Comparison of ENCODE assay signal across 17 cellular contexts in the genomic region with DNA sequence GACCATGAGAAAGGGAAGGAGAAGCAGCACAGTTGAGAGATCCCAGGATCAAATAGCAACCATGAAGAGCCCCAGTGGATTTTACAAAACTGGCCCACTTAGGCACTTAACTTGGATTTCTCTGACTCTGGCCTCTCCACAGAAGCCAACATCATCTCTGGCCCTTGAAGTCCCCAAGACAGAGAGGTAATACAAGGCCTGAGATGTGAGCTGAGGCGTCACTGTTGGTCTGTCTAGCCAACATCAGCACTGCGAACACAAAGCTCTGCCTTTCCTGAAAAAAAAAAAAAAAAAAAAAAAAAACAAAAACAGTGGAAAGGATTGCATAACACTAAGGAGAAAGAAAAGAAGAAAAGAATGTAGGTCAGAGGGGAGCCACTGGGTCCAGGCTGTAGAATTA.
"Had no signal": no experiment of that assay in that cellular context is flagged by ENCODE, and none has a peak within 500 bp of the region (broad histone marks: within the 10 kb centered on the region; RNA-seq: fewer than 3 reads in every experiment).

No MANE protein-coding gene starts in this region.

- H3K27me3 ChIP-seq: left lung, right lobe of liver, stomach had no signal

- H3K4me1 ChIP-seq: left lung, pancreas, stomach had no signal

- H3K27ac ChIP-seq: left lung, pancreas, right lobe of liver, skin epidermis, stomach had no signal

- H3K36me3 Mint-ChIP-seq: naive B cell; stimulated activated naive B cell treated with anti-CD40 and anti-IgM and Interleukin-4, amounts not matched to agents 10 μg/mL and 1 μg/mL and 100 μg/mL, for 72 hours; type B pancreatic cell had no signal

- DNase-seq: effector memory CD4-positive, alpha-beta T cell; islet precursor cell; left lung; mesendoderm; naive B cell; occipital lobe; pancreas; right lobe of liver; stimulated activated CD4-positive, alpha-beta T cell treated with anti-CD3 and anti-CD28 coated beads, Interleukin-2, amount 100 ng/mL, for 24 hours; stimulated activated CD4-positive, alpha-beta T cell treated with anti-CD3 and anti-CD28 coated beads, Interleukin-4, amount 100 ng/mL, for 4 hours; stimulated activated naive B cell treated with anti-CD40 and anti-IgM and Interleukin-4, amounts not matched to agents 10 μg/mL and 1 μg/mL and 100 μg/mL, for 72 hours; stomach; substantia nigra had no signal

- H3K9me3 Mint-ChIP-seq: nephron, type B pancreatic cell had no signal

- H3K9me3 ChIP-seq: left lung, pancreas, right lobe of liver, stomach had no signal

- ATAC-seq: left lung; pancreas; right lobe of liver; stimulated activated naive B cell treated with anti-CD40 and anti-IgM and Interleukin-4, amounts not matched to agents 10 μg/mL and 1 μg/mL and 100 μg/mL, for 72 hours had no signal

- H3K4me3 ChIP-seq: left lung, pancreas, right lobe of liver, skin epidermis, stomach had no signal

- H3K27ac Mint-ChIP-seq: naive B cell; progenitor cell of endocrine pancreas; stimulated activated naive B cell treated with anti-CD40 and anti-IgM and Interleukin-4, amounts not matched to agents 10 μg/mL and 1 μg/mL and 100 μg/mL, for 72 hours; type B pancreatic cell had no signal

- H3K4me3 Mint-ChIP-seq: naive B cell; nephron; stimulated activated naive B cell treated with anti-CD40 and anti-IgM and Interleukin-4, amounts not matched to agents 10 μg/mL and 1 μg/mL and 100 μg/mL, for 72 hours; type B pancreatic cell had no signal

- H3K36me3 ChIP-seq: left lung, pancreas, right lobe of liver, stomach had no signal

- H3K4me1 Mint-ChIP-seq: naive B cell; stimulated activated naive B cell treated with anti-CD40 and anti-IgM and Interleukin-4, amounts not matched to agents 10 μg/mL and 1 μg/mL and 100 μg/mL, for 72 hours had no signal
